ENCODE assay signal across 8 cellular contexts in the genomic region with DNA sequence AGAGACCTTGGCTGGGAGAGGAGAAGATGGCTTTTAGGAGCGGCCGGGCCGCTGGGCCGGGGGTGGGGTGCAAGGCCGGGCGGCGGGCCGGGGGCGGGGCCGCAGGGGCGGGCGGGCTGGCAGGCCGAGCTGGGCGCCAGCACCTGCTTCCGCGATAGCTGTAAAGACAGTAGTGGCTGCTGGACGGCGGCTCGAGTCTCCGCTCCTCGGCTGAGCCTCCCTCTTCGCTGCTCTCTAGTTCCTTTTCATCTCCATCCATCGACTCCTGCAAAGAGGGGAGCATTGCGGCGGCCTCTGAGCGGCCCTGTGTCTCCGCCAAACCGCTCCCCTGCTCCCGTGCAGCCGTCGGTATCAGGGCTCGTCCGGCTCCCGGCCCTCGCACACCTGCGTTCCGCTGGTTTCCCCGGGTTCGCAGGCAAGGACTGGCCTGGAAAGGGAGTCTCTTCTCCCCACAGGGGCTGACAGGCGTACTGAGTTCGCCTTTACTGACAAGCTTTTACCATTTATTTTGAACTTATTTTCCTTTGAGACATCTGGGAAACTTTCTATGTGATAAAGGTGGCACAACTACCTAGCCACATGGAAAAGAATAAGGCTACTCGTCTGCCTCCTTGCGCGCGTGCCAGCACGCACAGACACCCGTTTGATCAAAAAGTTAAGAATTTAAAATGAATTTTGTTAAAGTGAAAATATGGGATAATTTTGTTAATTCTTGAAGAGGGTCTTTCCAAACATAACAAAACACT. TPM values are rescaled to one million over a fixed set of nuclear protein-coding genes. Genes with fewer than 3 reads are reported as not detected.
DNase-seq lines count a peak whose midpoint lies in the region; ATAC-seq and TF ChIP-seq lines count a peak whose summit lies in the region.

A gene with protein sequence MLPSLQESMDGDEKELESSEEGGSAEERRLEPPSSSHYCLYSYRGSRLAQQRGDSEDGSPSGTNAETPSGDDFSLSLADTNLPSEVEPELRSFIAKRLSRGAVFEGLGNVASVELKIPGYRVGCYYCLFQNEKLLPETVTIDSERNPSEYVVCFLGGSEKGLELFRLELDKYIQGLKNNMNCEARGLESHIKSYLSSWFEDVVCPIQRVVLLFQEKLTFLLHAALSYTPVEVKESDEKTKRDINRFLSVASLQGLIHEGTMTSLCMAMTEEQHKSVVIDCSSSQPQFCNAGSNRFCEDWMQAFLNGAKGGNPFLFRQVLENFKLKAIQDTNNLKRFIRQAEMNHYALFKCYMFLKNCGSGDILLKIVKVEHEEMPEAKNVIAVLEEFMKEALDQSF (minus strand): TSS at position 317 of the 746 bp plus-strand sequence. CDS start 34 bp downstream, at position 283.

- no peaks in the 10 kb centered on the region for H3K27me3 ChIP-seq in upper lobe of right lung

- no peaks in the 10 kb centered on the region for H3K27me3 Mint-ChIP-seq in T-helper 1 cell treated with Interleukin-12 subunit alpha and Interleukin-12 subunit beta and Interleukin-4 antibody, amounts not matched to agents 30 μg/mL and 1 μg/mL, for 36 hours (ENCODE audit: low read depth)
- H3K27me3 Mint-ChIP-seq in progenitor cell of endocrine pancreas = no peaks in the 10 kb centered on the region

- intact Hi-C loops in left ventricle myocardium superior (cut with micrococcal nuclease) = no loop called here
- intact Hi-C loops in upper lobe of right lung (cut with DNase I) = no loop called here

- DNase-seq in GF-D8 (lab: John Stamatoyannopoulos, UW) (peak; percentile 40), MV-4-11 (lab: John Stamatoyannopoulos, UW) (peak; percentile 63), amniotic epithelial cell (ENCODE audit: low read depth) (peak; percentile 73), left ventricle myocardium superior (peak; percentile 87), progenitor cell of endocrine pancreas (ENCODE audit: low spot score, unreplicated experiment) (peak; percentile 65), upper lobe of right lung (peak; percentile 91)

- CTCF ChIA-PET in HEK293 (lab: Yijun Ruan, JAX) = interaction anchor here (0.6 kb wide), 2 partner anchors 22 to 317 kb away, joined by 3 to 7 read pairs; no protein-coding TSS in a partner anchor

- no peaks in the 10 kb centered on the region for H3K9me3 Mint-ChIP-seq in T-helper 1 cell treated with Interleukin-12 subunit alpha and Interleukin-12 subunit beta and Interleukin-4 antibody, amounts not matched to agents 30 μg/mL and 1 μg/mL, for 36 hours
- H3K9me3 Mint-ChIP-seq in progenitor cell of endocrine pancreas (ENCODE audit: low read depth) = no peaks in the 10 kb centered on the region

- peaks cover 25% of the 10 kb centered on the region for H3K4me1 Mint-ChIP-seq in T-helper 1 cell treated with Interleukin-12 subunit alpha and Interleukin-12 subunit beta and Interleukin-4 antibody, amounts not matched to agents 30 μg/mL and 1 μg/mL, for 36 hours (ENCODE audit: low read depth)
- peaks cover 10% of the 10 kb centered on the region for H3K4me1 Mint-ChIP-seq in progenitor cell of endocrine pancreas (ENCODE audit: low read depth)

- H3K36me3 ChIP-seq in HEK293 (ENCODE audit: control insufficient read depth in 2 of 2, insufficient read depth in 1 of 2, low read length in 2 of 2) (peaks cover 31 to 34% of the 10 kb centered on the region in 2 experiments), upper lobe of right lung (peaks cover 27% of the 10 kb centered on the region)

- peak within 1 kb of the TSS; percentile 91 for H3K27ac ChIP-seq in HEK293 (ENCODE audit: extremely low read depth, low read depth, low read length)
- H3K27ac ChIP-seq in upper lobe of right lung = peak within 1 kb of the TSS; percentile 77

- H3K4me3 Mint-ChIP-seq in T-helper 1 cell treated with Interleukin-12 subunit alpha and Interleukin-12 subunit beta and Interleukin-4 antibody, amounts not matched to agents 30 μg/mL and 1 μg/mL, for 36 hours = peak within 1 kb of the TSS; percentile 95
- peak within 1 kb of the TSS; percentile 91 for H3K4me3 Mint-ChIP-seq in progenitor cell of endocrine pancreas (ENCODE audit: low read depth)

- POLR2A ChIA-PET in HEK293 (lab: Yijun Ruan, JAX) = interaction anchor here (1.0 kb wide), 1 partner anchor 9 kb away, joined by 4 read pairs; no protein-coding TSS in a partner anchor

- peak within 1 kb of the TSS; percentile 64 for H3K4me3 ChIP-seq in HEK293 (ENCODE audit: low read depth, low read length)
- peak within 1 kb of the TSS; percentile 71 for H3K4me3 ChIP-seq in upper lobe of right lung

- H3K4me1 ChIP-seq in HEK293 (ENCODE audit: control insufficient read depth, insufficient read depth, low read length) = peaks cover 10% of the 10 kb centered on the region
- H3K4me1 ChIP-seq in upper lobe of right lung = peaks cover 15% of the 10 kb centered on the region

- ATAC-seq in left ventricle myocardium superior = peak; percentile 94
- peak; percentile 98 for ATAC-seq in upper lobe of right lung

- peaks cover 15% of the 10 kb centered on the region for H3K36me3 Mint-ChIP-seq in T-helper 1 cell treated with Interleukin-12 subunit alpha and Interleukin-12 subunit beta and Interleukin-4 antibody, amounts not matched to agents 30 μg/mL and 1 μg/mL, for 36 hours (ENCODE audit: low read depth)
- H3K36me3 Mint-ChIP-seq in progenitor cell of endocrine pancreas (ENCODE audit: insufficient read depth) = peaks cover 2% of the 10 kb centered on the region

- H3K9me3 ChIP-seq in HEK293 (ENCODE audit: control insufficient read depth, insufficient read depth, low read depth, low read length) = no peaks in the 10 kb centered on the region
- no peaks in the 10 kb centered on the region for H3K9me3 ChIP-seq in upper lobe of right lung

- peak within 1 kb of the TSS; percentile 94 for H3K27ac Mint-ChIP-seq in T-helper 1 cell treated with Interleukin-12 subunit alpha and Interleukin-12 subunit beta and Interleukin-4 antibody, amounts not matched to agents 30 μg/mL and 1 μg/mL, for 36 hours
- peak within 1 kb of the TSS; percentile 95 for H3K27ac Mint-ChIP-seq in progenitor cell of endocrine pancreas

- TF ChIP-seq CTCF in HEK293 (tag by site-specific recombination; IDR thresholded peaks at IDR 0.05) (no peak), progenitor cell of endocrine pancreas (IDR thresholded peaks at IDR 0.05; ENCODE audit: unreplicated experiment) (no peak), upper lobe of right lung (IDR thresholded peaks at IDR 0.05) (no peak)

TF ChIP-seq in HEK293, 187 proteins besides CTCF, POLR2A, EP300 and RAD21 (continues in another document):
- TF ChIP-seq OVOL3 (tag by site-specific recombination; IDR thresholded peaks at IDR 0.05) (peak; percentile 69; the same call in 1 of the 2 replicates), GLI4 (tag by site-specific recombination; IDR thresholded peaks at IDR 0.05) (peak; percentile 97), ZNF133 (tag by site-specific recombination; IDR thresholded peaks at IDR 0.05) (no peak), ZNF416 (tag by site-specific recombination; IDR thresholded peaks at IDR 0.05) (0 out of 2 replicates have a peak, but pooled peaks have one; percentile 30), ZNF214 (tag by site-specific recombination; IDR thresholded peaks at IDR 0.05; ENCODE audit: borderline replicate concordance) (no peak), ZNF791 (tag by site-specific recombination; IDR thresholded peaks at IDR 0.05) (no peak), ZNF768 (tag by site-specific recombination; IDR thresholded peaks at IDR 0.05) (0 out of 2 replicates have a peak, but pooled peaks have one; percentile 55), ZNF221 (tag by site-specific recombination; IDR thresholded peaks at IDR 0.05; ENCODE audit: borderline replicate concordance) (peak; percentile 87; the same call in 1 of the 2 replicates), ZFHX2 (tag by site-specific recombination; conservative IDR thresholded peaks at IDR 0.05) (no peak; the same call in 1 of the 2 replicates), ZNF114 (tag by site-specific recombination; IDR thresholded peaks at IDR 0.05) (no peak), ZSCAN16 (tag by site-specific recombination; IDR thresholded peaks at IDR 0.05) (no peak), ZNF19 (tag by site-specific recombination; IDR thresholded peaks at IDR 0.05; ENCODE audit: low read depth) (no peak), SCRT2 (tag by site-specific recombination; IDR thresholded peaks at IDR 0.05) (no peak), KLF7 (tag by site-specific recombination; IDR thresholded peaks at IDR 0.05; ENCODE audit: borderline replicate concordance) (peak; percentile 92), ZNF610 (tag by site-specific recombination; IDR thresholded peaks at IDR 0.05; ENCODE audit: borderline replicate concordance) (peak; percentile 93), ZNF514 (tag by site-specific recombination; IDR thresholded peaks at IDR 0.05) (no peak), ZBTB17 (tag by site-specific recombination; IDR thresholded peaks at IDR 0.05) (peak; percentile 99)
- TF ChIP-seq, protein P1, sequence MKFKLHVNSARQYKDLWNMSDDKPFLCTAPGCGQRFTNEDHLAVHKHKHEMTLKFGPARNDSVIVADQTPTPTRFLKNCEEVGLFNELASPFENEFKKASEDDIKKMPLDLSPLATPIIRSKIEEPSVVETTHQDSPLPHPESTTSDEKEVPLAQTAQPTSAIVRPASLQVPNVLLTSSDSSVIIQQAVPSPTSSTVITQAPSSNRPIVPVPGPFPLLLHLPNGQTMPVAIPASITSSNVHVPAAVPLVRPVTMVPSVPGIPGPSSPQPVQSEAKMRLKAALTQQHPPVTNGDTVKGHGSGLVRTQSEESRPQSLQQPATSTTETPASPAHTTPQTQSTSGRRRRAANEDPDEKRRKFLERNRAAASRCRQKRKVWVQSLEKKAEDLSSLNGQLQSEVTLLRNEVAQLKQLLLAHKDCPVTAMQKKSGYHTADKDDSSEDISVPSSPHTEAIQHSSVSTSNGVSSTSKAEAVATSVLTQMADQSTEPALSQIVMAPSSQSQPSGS (tag by site-specific recombination; IDR thresholded peaks at IDR 0.05; ENCODE audit: low read depth) = no peak
- TF ChIP-seq, protein P2, sequence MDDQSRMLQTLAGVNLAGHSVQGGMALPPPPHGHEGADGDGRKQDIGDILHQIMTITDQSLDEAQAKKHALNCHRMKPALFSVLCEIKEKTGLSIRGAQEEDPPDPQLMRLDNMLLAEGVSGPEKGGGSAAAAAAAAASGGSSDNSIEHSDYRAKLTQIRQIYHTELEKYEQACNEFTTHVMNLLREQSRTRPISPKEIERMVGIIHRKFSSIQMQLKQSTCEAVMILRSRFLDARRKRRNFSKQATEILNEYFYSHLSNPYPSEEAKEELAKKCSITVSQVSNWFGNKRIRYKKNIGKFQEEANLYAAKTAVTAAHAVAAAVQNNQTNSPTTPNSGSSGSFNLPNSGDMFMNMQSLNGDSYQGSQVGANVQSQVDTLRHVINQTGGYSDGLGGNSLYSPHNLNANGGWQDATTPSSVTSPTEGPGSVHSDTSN (CRISPR knock-in tag; IDR thresholded peaks at IDR 0.05) = peak; percentile 44; the same call in 1 of the 2 replicates

RNA-seq across cellular contexts. Expression of the gene that starts here (rescaled TPM):
- total RNA-seq in left ventricle myocardium superior (18.5 TPM), progenitor cell of endocrine pancreas (39.1 TPM in 2 replicates), upper lobe of right lung (14.2 TPM)

Comparison
In these comparisons a context has a peak if more than half of its experiments do, and no peak if none do; other contexts are left out.
1. Peak in every context shown above with its lines: DNase-seq, ATAC-seq, H3K4me3 ChIP-seq and H3K27ac ChIP-seq.
2. DNase-seq: peak in every context shown above with its lines; median percentile 91 in upper lobe of right lung; 87 in left ventricle myocardium superior; 73 in amniotic epithelial cell; 65 in progenitor cell of endocrine pancreas; 63 in MV-4-11; 40 in GF-D8.